In the genomic region with DNA sequence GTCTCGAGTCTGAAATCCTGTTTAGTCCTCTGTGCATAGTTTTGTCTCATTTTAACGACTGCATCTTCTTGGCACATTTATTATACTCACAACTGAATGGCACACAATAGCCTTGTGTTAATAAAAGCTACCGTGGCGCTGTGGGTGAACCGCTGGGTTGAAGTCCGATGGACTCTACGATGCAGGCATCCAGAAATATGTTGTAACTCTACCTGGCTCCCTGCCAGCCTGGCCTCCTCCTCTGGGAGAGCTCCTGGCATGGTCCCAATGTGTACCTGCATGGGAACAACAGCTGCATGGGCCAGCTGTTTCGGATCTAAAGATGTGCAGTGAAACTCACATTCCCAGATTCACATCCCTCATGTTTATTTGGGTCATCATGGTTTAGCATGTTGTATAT, we compare ENCODE assay signal across 1 cellular context.
A peak's percentile ranks its signal among the peaks of the same experiment; 100 is the strongest.
TF ChIP-seq lines count a peak whose summit lies in the region.

No MANE protein-coding gene starts in this region.

TF ChIP-seq in HepG2, 621 proteins besides CTCF, POLR2A, EP300 and RAD21 (continued from another document and continues in another):
- TF ChIP-seq, protein P1, sequence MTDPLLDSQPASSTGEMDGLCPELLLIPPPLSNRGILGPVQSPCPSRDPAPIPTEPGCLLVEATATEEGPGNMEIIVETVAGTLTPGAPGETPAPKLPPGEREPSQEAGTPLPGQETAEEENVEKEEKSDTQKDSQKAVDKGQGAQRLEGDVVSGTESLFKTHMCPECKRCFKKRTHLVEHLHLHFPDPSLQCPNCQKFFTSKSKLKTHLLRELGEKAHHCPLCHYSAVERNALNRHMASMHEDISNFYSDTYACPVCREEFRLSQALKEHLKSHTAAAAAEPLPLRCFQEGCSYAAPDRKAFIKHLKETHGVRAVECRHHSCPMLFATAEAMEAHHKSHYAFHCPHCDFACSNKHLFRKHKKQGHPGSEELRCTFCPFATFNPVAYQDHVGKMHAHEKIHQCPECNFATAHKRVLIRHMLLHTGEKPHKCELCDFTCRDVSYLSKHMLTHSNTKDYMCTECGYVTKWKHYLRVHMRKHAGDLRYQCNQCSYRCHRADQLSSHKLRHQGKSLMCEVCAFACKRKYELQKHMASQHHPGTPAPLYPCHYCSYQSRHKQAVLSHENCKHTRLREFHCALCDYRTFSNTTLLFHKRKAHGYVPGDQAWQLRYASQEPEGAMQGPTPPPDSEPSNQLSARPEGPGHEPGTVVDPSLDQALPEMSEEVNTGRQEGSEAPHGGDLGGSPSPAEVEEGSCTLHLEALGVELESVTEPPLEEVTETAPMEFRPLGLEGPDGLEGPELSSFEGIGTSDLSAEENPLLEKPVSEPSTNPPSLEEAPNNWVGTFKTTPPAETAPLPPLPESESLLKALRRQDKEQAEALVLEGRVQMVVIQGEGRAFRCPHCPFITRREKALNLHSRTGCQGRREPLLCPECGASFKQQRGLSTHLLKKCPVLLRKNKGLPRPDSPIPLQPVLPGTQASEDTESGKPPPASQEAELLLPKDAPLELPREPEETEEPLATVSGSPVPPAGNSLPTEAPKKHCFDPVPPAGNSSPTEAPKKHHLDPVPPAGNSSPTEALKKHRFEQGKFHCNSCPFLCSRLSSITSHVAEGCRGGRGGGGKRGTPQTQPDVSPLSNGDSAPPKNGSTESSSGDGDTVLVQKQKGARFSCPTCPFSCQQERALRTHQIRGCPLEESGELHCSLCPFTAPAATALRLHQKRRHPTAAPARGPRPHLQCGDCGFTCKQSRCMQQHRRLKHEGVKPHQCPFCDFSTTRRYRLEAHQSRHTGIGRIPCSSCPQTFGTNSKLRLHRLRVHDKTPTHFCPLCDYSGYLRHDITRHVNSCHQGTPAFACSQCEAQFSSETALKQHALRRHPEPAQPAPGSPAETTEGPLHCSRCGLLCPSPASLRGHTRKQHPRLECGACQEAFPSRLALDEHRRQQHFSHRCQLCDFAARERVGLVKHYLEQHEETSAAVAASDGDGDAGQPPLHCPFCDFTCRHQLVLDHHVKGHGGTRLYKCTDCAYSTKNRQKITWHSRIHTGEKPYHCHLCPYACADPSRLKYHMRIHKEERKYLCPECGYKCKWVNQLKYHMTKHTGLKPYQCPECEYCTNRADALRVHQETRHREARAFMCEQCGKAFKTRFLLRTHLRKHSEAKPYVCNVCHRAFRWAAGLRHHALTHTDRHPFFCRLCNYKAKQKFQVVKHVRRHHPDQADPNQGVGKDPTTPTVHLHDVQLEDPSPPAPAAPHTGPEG (CRISPR knock-in tag; IDR thresholded peaks at IDR 0.05): no peak
- TF ChIP-seq TAF15 (IDR thresholded peaks at IDR 0.05; ENCODE audit: low read depth, low read length, poor library complexity, severe bottlenecking) (no peak), ZFP36L2 (CRISPR knock-in tag; IDR thresholded peaks at IDR 0.05) (no peak), MED8 (CRISPR knock-in tag; IDR thresholded peaks at IDR 0.05; ENCODE audit: insufficient replicate concordance) (no peak), HMG20B (CRISPR knock-in tag; conservative IDR thresholded peaks at IDR 0.05) (no peak), ZNF569 (CRISPR knock-in tag; IDR thresholded peaks at IDR 0.05; ENCODE audit: borderline replicate concordance) (no peak), ZNF879 (CRISPR knock-in tag; IDR thresholded peaks at IDR 0.05) (no peak), JUN (CRISPR knock-in tag; IDR thresholded peaks at IDR 0.05) (no peak), JUND (CRISPR knock-in tag; IDR thresholded peaks at IDR 0.05) (no peak), NCOR1 (IDR thresholded peaks at IDR 0.05; ENCODE audit: borderline replicate concordance, low read length) (peak; percentile 86; the same call in 1 of the 2 replicates), PAF1 (CRISPR knock-in tag; IDR thresholded peaks at IDR 0.05) (no peak), MATR3 (CRISPR knock-in tag; IDR thresholded peaks at IDR 0.05) (no peak), ZNF790 (CRISPR knock-in tag; IDR thresholded peaks at IDR 0.05; ENCODE audit: borderline replicate concordance) (no peak), TOE1 (CRISPR knock-in tag; IDR thresholded peaks at IDR 0.05) (no peak), ZNF589 (CRISPR knock-in tag; conservative IDR thresholded peaks at IDR 0.05) (no peak), SETDB1 (CRISPR knock-in tag; IDR thresholded peaks at IDR 0.05; ENCODE audit: borderline replicate concordance) (no peak), ATF1 (CRISPR knock-in tag; IDR thresholded peaks at IDR 0.05) (no peak), BCL6 (CRISPR knock-in tag; IDR thresholded peaks at IDR 0.05) (peak; percentile 34; the same call in 1 of the 2 replicates), DR1 (CRISPR knock-in tag; IDR thresholded peaks at IDR 0.05) (no peak), ZEB1 (IDR thresholded peaks at IDR 0.05; ENCODE audit: insufficient replicate concordance, low read depth) (peak; percentile 36), NFATC3 (CRISPR knock-in tag; IDR thresholded peaks at IDR 0.05) (no peak), CREB1 (IDR thresholded peaks at IDR 0.05) (no peak), CREB1 (CRISPR knock-in tag; IDR thresholded peaks at IDR 0.05) (no peak), ZNF550 (CRISPR knock-in tag; IDR thresholded peaks at IDR 0.05; ENCODE audit: borderline replicate concordance) (no peak), ATF7-NPFF (CRISPR knock-in tag; IDR thresholded peaks at IDR 0.05; ENCODE audit: low read depth) (no peak), CBX1 (IDR thresholded peaks at IDR 0.05; ENCODE audit: low read depth) (no peak), ZNF713 (CRISPR knock-in tag; IDR thresholded peaks at IDR 0.05) (no peak), ZMYM2 (CRISPR knock-in tag; IDR thresholded peaks at IDR 0.05) (no peak), ZNF546 (CRISPR knock-in tag; conservative IDR thresholded peaks at IDR 0.05) (no peak)
- TF ChIP-seq, protein P2, sequence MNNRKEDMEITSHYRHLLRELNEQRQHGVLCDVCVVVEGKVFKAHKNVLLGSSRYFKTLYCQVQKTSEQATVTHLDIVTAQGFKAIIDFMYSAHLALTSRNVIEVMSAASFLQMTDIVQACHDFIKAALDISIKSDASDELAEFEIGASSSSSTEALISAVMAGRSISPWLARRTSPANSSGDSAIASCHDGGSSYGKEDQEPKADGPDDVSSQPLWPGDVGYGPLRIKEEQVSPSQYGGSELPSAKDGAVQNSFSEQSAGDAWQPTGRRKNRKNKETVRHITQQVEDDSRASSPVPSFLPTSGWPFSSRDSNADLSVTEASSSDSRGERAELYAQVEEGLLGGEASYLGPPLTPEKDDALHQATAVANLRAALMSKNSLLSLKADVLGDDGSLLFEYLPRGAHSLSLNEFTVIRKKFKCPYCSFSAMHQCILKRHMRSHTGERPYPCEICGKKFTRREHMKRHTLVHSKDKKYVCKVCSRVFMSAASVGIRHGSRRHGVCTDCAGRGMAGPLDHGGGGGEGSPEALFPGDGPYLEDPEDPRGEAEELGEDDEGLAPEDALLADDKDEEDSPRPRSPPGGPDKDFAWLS (CRISPR knock-in tag; IDR thresholded peaks at IDR 0.05; ENCODE audit: borderline replicate concordance): no peak
- TF ChIP-seq, protein P3, sequence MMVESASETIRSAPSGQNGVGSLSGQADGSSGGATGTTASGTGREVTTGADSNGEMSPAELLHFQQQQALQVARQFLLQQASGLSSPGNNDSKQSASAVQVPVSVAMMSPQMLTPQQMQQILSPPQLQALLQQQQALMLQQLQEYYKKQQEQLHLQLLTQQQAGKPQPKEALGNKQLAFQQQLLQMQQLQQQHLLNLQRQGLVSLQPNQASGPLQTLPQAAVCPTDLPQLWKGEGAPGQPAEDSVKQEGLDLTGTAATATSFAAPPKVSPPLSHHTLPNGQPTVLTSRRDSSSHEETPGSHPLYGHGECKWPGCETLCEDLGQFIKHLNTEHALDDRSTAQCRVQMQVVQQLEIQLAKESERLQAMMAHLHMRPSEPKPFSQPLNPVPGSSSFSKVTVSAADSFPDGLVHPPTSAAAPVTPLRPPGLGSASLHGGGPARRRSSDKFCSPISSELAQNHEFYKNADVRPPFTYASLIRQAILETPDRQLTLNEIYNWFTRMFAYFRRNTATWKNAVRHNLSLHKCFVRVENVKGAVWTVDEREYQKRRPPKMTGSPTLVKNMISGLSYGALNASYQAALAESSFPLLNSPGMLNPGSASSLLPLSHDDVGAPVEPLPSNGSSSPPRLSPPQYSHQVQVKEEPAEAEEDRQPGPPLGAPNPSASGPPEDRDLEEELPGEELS (CRISPR knock-in tag; IDR thresholded peaks at IDR 0.05): no peak
- TF ChIP-seq, protein P4, sequence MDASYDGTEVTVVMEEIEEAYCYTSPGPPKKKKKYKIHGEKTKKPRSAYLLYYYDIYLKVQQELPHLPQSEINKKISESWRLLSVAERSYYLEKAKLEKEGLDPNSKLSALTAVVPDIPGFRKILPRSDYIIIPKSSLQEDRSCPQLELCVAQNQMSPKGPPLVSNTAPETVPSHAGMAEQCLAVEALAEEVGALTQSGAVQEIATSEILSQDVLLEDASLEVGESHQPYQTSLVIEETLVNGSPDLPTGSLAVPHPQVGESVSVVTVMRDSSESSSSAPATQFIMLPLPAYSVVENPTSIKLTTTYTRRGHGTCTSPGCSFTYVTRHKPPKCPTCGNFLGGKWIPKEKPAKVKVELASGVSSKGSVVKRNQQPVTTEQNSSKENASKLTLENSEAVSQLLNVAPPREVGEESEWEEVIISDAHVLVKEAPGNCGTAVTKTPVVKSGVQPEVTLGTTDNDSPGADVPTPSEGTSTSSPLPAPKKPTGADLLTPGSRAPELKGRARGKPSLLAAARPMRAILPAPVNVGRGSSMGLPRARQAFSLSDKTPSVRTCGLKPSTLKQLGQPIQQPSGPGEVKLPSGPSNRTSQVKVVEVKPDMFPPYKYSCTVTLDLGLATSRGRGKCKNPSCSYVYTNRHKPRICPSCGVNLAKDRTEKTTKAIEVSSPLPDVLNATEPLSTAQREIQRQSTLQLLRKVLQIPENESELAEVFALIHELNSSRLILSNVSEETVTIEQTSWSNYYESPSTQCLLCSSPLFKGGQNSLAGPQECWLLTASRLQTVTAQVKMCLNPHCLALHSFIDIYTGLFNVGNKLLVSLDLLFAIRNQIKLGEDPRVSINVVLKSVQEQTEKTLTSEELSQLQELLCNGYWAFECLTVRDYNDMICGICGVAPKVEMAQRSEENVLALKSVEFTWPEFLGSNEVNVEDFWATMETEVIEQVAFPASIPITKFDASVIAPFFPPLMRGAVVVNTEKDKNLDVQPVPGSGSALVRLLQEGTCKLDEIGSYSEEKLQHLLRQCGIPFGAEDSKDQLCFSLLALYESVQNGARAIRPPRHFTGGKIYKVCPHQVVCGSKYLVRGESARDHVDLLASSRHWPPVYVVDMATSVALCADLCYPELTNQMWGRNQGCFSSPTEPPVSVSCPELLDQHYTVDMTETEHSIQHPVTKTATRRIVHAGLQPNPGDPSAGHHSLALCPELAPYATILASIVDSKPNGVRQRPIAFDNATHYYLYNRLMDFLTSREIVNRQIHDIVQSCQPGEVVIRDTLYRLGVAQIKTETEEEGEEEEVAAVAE (CRISPR knock-in tag; IDR thresholded peaks at IDR 0.05; ENCODE audit: borderline replicate concordance): no peak
- TF ChIP-seq, protein P5, sequence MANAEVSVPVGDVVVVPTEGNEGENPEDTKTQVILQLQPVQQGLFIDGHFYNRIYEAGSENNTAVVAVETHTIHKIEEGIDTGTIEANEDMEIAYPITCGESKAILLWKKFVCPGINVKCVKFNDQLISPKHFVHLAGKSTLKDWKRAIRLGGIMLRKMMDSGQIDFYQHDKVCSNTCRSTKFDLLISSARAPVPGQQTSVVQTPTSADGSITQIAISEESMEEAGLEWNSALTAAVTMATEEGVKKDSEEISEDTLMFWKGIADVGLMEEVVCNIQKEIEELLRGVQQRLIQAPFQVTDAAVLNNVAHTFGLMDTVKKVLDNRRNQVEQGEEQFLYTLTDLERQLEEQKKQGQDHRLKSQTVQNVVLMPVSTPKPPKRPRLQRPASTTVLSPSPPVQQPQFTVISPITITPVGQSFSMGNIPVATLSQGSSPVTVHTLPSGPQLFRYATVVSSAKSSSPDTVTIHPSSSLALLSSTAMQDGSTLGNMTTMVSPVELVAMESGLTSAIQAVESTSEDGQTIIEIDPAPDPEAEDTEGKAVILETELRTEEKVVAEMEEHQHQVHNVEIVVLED (CRISPR knock-in tag; IDR thresholded peaks at IDR 0.05; ENCODE audit: borderline replicate concordance): no peak
- TF ChIP-seq, protein P6, sequence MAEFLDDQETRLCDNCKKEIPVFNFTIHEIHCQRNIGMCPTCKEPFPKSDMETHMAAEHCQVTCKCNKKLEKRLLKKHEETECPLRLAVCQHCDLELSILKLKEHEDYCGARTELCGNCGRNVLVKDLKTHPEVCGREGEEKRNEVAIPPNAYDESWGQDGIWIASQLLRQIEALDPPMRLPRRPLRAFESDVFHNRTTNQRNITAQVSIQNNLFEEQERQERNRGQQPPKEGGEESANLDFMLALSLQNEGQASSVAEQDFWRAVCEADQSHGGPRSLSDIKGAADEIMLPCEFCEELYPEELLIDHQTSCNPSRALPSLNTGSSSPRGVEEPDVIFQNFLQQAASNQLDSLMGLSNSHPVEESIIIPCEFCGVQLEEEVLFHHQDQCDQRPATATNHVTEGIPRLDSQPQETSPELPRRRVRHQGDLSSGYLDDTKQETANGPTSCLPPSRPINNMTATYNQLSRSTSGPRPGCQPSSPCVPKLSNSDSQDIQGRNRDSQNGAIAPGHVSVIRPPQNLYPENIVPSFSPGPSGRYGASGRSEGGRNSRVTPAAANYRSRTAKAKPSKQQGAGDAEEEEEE (CRISPR knock-in tag; IDR thresholded peaks at IDR 0.05; ENCODE audit: borderline replicate concordance): no peak
- TF ChIP-seq, protein P7, sequence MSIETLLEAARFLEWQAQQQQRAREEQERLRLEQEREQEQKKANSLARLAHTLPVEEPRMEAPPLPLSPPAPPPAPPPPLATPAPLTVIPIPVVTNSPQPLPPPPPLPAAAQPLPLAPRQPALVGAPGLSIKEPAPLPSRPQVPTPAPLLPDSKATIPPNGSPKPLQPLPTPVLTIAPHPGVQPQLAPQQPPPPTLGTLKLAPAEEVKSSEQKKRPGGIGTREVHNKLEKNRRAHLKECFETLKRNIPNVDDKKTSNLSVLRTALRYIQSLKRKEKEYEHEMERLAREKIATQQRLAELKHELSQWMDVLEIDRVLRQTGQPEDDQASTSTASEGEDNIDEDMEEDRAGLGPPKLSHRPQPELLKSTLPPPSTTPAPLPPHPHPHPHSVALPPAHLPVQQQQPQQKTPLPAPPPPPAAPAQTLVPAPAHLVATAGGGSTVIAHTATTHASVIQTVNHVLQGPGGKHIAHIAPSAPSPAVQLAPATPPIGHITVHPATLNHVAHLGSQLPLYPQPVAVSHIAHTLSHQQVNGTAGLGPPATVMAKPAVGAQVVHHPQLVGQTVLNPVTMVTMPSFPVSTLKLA (IDR thresholded peaks at IDR 0.05): no peak
